8 cellular contexts compared by ENCODE assay signal in genomic region chr7:92527300-92528187, GRCh38. TPM values are rescaled to one million over a fixed set of nuclear protein-coding genes. Genes with fewer than 3 reads are reported as not detected.
A peak's percentile ranks its signal among the peaks of the same experiment; 100 is the strongest.
DNase-seq lines count a peak whose midpoint lies in the region; ATAC-seq and TF ChIP-seq lines count a peak whose summit lies in the region.

No MANE protein-coding gene starts in this region.

- intact Hi-C loops in dendritic cell treated with granulocyte-macrophage colony-stimulating factor and Interleukin-4, amounts not matched to agents 40 ng/mL and 50 ng/mL, for 4 days (cut with micrococcal nuclease) = loop anchor here (1.0 to 10.0 kb wide), 5 partner anchors 63 to 1027 kb away; partner anchors contain the start of genes ANKIB1, CYP51A1, FAM133B and GATAD1
- intact Hi-C loops in lower leg skin (cut with DNase I; ENCODE audit: low total_unique reads) = no loop called here

- peaks cover 20% of the 10 kb centered on the region for H3K4me1 Mint-ChIP-seq in dendritic cell treated with granulocyte-macrophage colony-stimulating factor and Interleukin-4, amounts not matched to agents 40 ng/mL and 50 ng/mL, for 4 days (ENCODE audit: low read depth)

- ATAC-seq in HG03060 (IDR thresholded peaks at IDR 0.05; ENCODE audit: low read depth, unreplicated experiment) = peak; percentile 22

- peak overlapping the region; percentile 88 for H3K4me3 Mint-ChIP-seq in dendritic cell treated with granulocyte-macrophage colony-stimulating factor and Interleukin-4, amounts not matched to agents 40 ng/mL and 50 ng/mL, for 4 days

- peak; percentile 84 for DNase-seq in NCI-H82 (lab: John Stamatoyannopoulos, UW)
- no peak for DNase-seq in NCI-H82 treated with DMSO at 0.1 percent for 48 hours (lab: John Stamatoyannopoulos, UW; ENCODE audit: unreplicated experiment)
- peak; percentile 48 for DNase-seq in NCI-H345 treated with DMSO at 0.1 percent for 48 hours (lab: John Stamatoyannopoulos, UW; ENCODE audit: unreplicated experiment)
- peak; percentile 72 for DNase-seq in activated CD4-positive, alpha-beta T cell treated with anti-CD3 and anti-CD28 coated beads for 48 hours
- peak; percentile 25 to 87 for DNase-seq in lower leg skin (ENCODE audit: low spot score in 2 of 2)
- DNase-seq in stimulated activated CD4-positive, alpha-beta T cell treated with anti-CD3 and anti-CD28 coated beads, TNF-alpha, amount 100 ng/mL, for 1 hour (ENCODE audit: low read depth in 3 of 3, low spot score in 1 of 3) = peak in 2 of 3 donors; percentile 5 to 26

- 1% methylated on average over 31 of the region's 31 CpGs for WGBS in lower leg skin, 2 donors

- H3K27ac Mint-ChIP-seq in dendritic cell treated with granulocyte-macrophage colony-stimulating factor and Interleukin-4, amounts not matched to agents 40 ng/mL and 50 ng/mL, for 4 days = peak overlapping the region; percentile 88

- H3K9me3 Mint-ChIP-seq in dendritic cell treated with granulocyte-macrophage colony-stimulating factor and Interleukin-4, amounts not matched to agents 40 ng/mL and 50 ng/mL, for 4 days = no peaks in the 10 kb centered on the region

- H3K36me3 Mint-ChIP-seq in dendritic cell treated with granulocyte-macrophage colony-stimulating factor and Interleukin-4, amounts not matched to agents 40 ng/mL and 50 ng/mL, for 4 days (ENCODE audit: low read depth) = peaks cover 41% of the 10 kb centered on the region

- no peak for TF ChIP-seq CTCF in lower leg skin (IDR thresholded peaks at IDR 0.05)

- no peaks in the 10 kb centered on the region for H3K27me3 Mint-ChIP-seq in dendritic cell treated with granulocyte-macrophage colony-stimulating factor and Interleukin-4, amounts not matched to agents 40 ng/mL and 50 ng/mL, for 4 days

- peak overlapping the region; percentile 90 for H3K4me3 ChIP-seq in lower leg skin (ENCODE audit: low read depth, poor library complexity, severe bottlenecking)

- no peak for TF ChIP-seq POLR2A in lower leg skin (IDR thresholded peaks at IDR 0.05)

RNA-seq across cellular contexts. Expression of gene PEX1, which starts 0.8 kb away (rescaled TPM):
- total RNA-seq in lower leg skin = 10 to 100 TPM; 16.2 to 21.5 (median 19.7) TPM

RNA-seq across cellular contexts. Expression of gene RBM48, which starts 1.1 kb away (rescaled TPM):
- 10 to 100 TPM in 3 of 4 donors, 1 to 10 TPM in 1; 7.5 to 16.4 (median 12.4) TPM for total RNA-seq in lower leg skin

RNA-seq across cellular contexts. Expression of gene ERVW-1, which starts 49.8 kb away (rescaled TPM):
- not detected for total RNA-seq in lower leg skin
